Comparison of ENCODE assay signal across 20 cellular contexts in the genomic region with DNA sequence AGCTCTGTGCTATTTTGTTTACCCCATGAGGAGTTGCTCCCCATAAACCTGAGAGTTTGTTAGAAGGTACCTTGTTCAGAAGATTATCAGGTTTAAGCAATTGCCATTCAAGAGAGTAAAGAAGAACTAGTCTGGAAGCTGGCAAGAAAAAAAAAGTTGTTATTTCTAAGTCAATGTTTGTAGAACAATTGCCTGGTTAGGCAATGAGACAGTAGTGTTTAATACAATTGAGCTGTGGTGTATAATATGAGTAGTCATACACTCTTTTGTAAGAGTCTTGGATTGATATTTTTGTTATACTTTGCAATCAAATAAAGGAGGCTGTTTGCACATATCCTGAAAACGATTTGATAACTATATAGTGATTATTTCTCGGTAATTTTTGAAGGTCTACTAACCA.
"Had no signal": no experiment of that assay in that cellular context is flagged by ENCODE, and none has a peak within 500 bp of the region (broad histone marks: within the 10 kb centered on the region; RNA-seq: fewer than 3 reads in every experiment).

No MANE protein-coding gene starts in this region.

- H3K4me1 ChIP-seq: gastrocnemius medialis had no signal

- DNase-seq: activated CD4-positive, alpha-beta memory T cell treated with anti-CD3 and anti-CD28 coated beads, Interleukin-2, amount 10 ng/mL, durations not matched to agents 7 days and 5 days; activated CD4-positive, alpha-beta T cell treated with anti-CD3 and anti-CD28 coated beads for 4 hours; activated CD4-positive, CD25-positive, alpha-beta regulatory T cell; activated effector memory CD4-positive, alpha-beta T cell treated with Interleukin-2 at 50 U/mL for 16 hours; activated naive CD4-positive, alpha-beta T cell treated with anti-CD3 and anti-CD28 coated beads for 36 hours; activated T-cell treated with anti-CD3 and anti-CD28 coated beads, Interleukin-2, amount 50 U/mL, for 72 hours; amygdala; gastrocnemius medialis; hippocampal formation; left ventricle myocardium inferior; natural killer cell; right cardiac atrium; stimulated activated CD4-positive, alpha-beta T cell treated with anti-CD3 and anti-CD28 coated beads, Interleukin-1b, Interleukin-23, amount 100 ng/mL, for 48 hours; substantia nigra; tibial artery had no signal

- H3K27me3 ChIP-seq: cardiac muscle cell, gastrocnemius medialis, tibial artery had no signal

- H3K4me3 ChIP-seq: cardiac muscle cell, gastrocnemius medialis, left ventricle myocardium inferior, tibial artery had no signal

- ATAC-seq: activated T-cell treated with anti-CD3 and anti-CD28 coated beads, Interleukin-2, amount 50 U/mL, for 72 hours; gastrocnemius medialis; natural killer cell; right cardiac atrium had no signal

- H3K4me3 Mint-ChIP-seq: activated CD4-positive, alpha-beta memory T cell treated with anti-CD3 and anti-CD28 coated beads, Interleukin-2, amount 10 ng/mL, durations not matched to agents 7 days and 5 days; activated naive CD4-positive, alpha-beta T cell treated with anti-CD3 and anti-CD28 coated beads for 36 hours; activated T-cell treated with anti-CD3 and anti-CD28 coated beads, Interleukin-2, amount 50 U/mL, for 72 hours; mesothelial cell of epicardium; natural killer cell; stimulated activated naive CD8-positive, alpha-beta T cell treated with anti-CD3 and anti-CD28 coated beads, Interleukin-15, Interleukin-2, amounts not matched to agents 100 ng/mL and 50 ng/mL, for 24 hours; T-helper 1 cell treated with Interleukin-12 subunit alpha and Interleukin-12 subunit beta and Interleukin-4 antibody, amounts not matched to agents 30 μg/mL and 1 μg/mL, for 36 hours had no signal

- H3K27me3 Mint-ChIP-seq: activated CD4-positive, alpha-beta memory T cell treated with anti-CD3 and anti-CD28 coated beads, Interleukin-2, amount 10 ng/mL, durations not matched to agents 7 days and 5 days; progenitor cell of endocrine pancreas; stimulated activated naive CD8-positive, alpha-beta T cell treated with anti-CD3 and anti-CD28 coated beads, Interleukin-15, Interleukin-2, amounts not matched to agents 100 ng/mL and 50 ng/mL, for 24 hours had no signal

- H3K9me3 Mint-ChIP-seq: activated CD4-positive, alpha-beta memory T cell treated with anti-CD3 and anti-CD28 coated beads, Interleukin-2, amount 10 ng/mL, durations not matched to agents 7 days and 5 days; activated naive CD4-positive, alpha-beta T cell treated with anti-CD3 and anti-CD28 coated beads for 36 hours; activated T-cell treated with anti-CD3 and anti-CD28 coated beads, Interleukin-2, amount 50 U/mL, for 72 hours; mesothelial cell of epicardium; natural killer cell; stimulated activated naive CD8-positive, alpha-beta T cell treated with anti-CD3 and anti-CD28 coated beads, Interleukin-15, Interleukin-2, amounts not matched to agents 100 ng/mL and 50 ng/mL, for 24 hours; T-helper 1 cell treated with Interleukin-12 subunit alpha and Interleukin-12 subunit beta and Interleukin-4 antibody, amounts not matched to agents 30 μg/mL and 1 μg/mL, for 36 hours had no signal

- H3K36me3 ChIP-seq: cardiac muscle cell, gastrocnemius medialis, left ventricle myocardium inferior, tibial artery had no signal

- H3K36me3 Mint-ChIP-seq: mesothelial cell of epicardium, natural killer cell had no signal

- H3K9me3 ChIP-seq: gastrocnemius medialis, left ventricle myocardium inferior, tibial artery had no signal

- H3K27ac Mint-ChIP-seq: activated CD4-positive, alpha-beta memory T cell treated with anti-CD3 and anti-CD28 coated beads, Interleukin-2, amount 10 ng/mL, durations not matched to agents 7 days and 5 days; activated naive CD4-positive, alpha-beta T cell treated with anti-CD3 and anti-CD28 coated beads for 36 hours; activated T-cell treated with anti-CD3 and anti-CD28 coated beads, Interleukin-2, amount 50 U/mL, for 72 hours; mesothelial cell of epicardium; natural killer cell; progenitor cell of endocrine pancreas; stimulated activated naive CD8-positive, alpha-beta T cell treated with anti-CD3 and anti-CD28 coated beads, Interleukin-15, Interleukin-2, amounts not matched to agents 100 ng/mL and 50 ng/mL, for 24 hours; T-helper 1 cell treated with Interleukin-12 subunit alpha and Interleukin-12 subunit beta and Interleukin-4 antibody, amounts not matched to agents 30 μg/mL and 1 μg/mL, for 36 hours had no signal

- H3K27ac ChIP-seq: cardiac muscle cell, gastrocnemius medialis, left ventricle myocardium inferior, tibial artery had no signal
